Comparison of ENCODE assay signal across 14 cellular contexts in the genomic region with DNA sequence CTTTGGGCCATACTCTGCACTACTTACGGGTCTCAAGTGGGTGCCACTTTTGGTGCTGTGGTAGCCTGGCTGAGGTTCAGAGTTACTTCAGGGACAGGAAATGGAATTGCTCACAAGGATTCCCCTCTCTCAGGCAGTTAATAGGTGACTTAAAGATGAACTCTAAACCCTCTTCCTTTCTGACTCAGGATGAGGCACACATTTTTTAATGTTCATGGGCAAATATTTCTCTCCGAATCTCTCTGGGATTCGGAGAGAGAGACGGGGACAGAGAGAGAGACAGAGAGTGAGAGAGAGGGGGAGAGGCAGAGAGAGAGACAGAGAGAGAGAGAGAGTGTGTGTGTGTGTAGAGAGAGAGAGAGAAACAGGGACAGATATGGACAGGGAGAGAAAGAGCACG.
A peak's percentile ranks its signal among the peaks of the same experiment; 100 is the strongest.
DNase-seq lines count a peak whose midpoint lies in the region; ATAC-seq, FAIRE-seq and TF ChIP-seq lines count a peak whose summit lies in the region.
"Had no signal": no experiment of that assay in that cellular context is flagged by ENCODE, and none has a peak within 500 bp of the region (broad histone marks: within the 10 kb centered on the region; RNA-seq: fewer than 3 reads in every experiment).

No MANE protein-coding gene starts in this region.

- H4K20me1 ChIP-seq in MM.1S (ENCODE audit: insufficient read depth, low read length), result no peaks in the 10 kb centered on the region

- H3K36me3 Mint-ChIP-seq in effector memory CD8-positive, alpha-beta T cell (ENCODE audit: insufficient read depth), result peaks cover 30% of the 10 kb centered on the region

- H3K27me3 ChIP-seq in ACC112 (ENCODE audit: insufficient read depth, low read length) (no peaks in the 10 kb centered on the region), MM.1S (replicated peaks; ENCODE audit: insufficient read depth, low read length) (no peaks in the 10 kb centered on the region)

- H3K9ac ChIP-seq in MM.1S (ENCODE audit: low read length), result no peak overlapping the region

- H3K27ac ChIP-seq in ACC112 (ENCODE audit: low read depth, low read length) (peak overlapping the region; percentile 80), MM.1S (ENCODE audit: low read length) (no peak overlapping the region)

- peak; percentile 90 for DNase-seq in RCC 7860 (ENCODE audit: low spot score)
- no peak for DNase-seq in effector memory CD8-positive, alpha-beta T cell
- no peak for DNase-seq in effector CD8-positive, alpha-beta T cell (lab: John Stamatoyannopoulos, UW)
- no peak for DNase-seq in NCI-H2029 treated with DMSO at 0.1 percent for 48 hours (lab: John Stamatoyannopoulos, UW)
- no peak for DNase-seq in NCI-H1417 (lab: John Stamatoyannopoulos, UW)
- no peak for DNase-seq in MM.1S
- DNase-seq: activated CD4-positive, alpha-beta T cell treated with anti-CD3 and anti-CD28 coated beads for 48 hours; aorta; NCI-H2107; stimulated activated naive B cell treated with anti-CD40 and anti-IgM and Interleukin-4, amounts not matched to agents 10 μg/mL and 1 μg/mL and 100 μg/mL, for 72 hours had no signal

- H3K4me3 Mint-ChIP-seq in effector memory CD8-positive, alpha-beta T cell, result peak overlapping the region in 1 of 2 donors; percentile 23
- H3K4me3 Mint-ChIP-seq: CD14-positive monocyte; stimulated activated naive B cell treated with anti-CD40 and anti-IgM and Interleukin-4, amounts not matched to agents 10 μg/mL and 1 μg/mL and 100 μg/mL, for 72 hours had no signal

- no peak overlapping the region for H3K4me3 ChIP-seq in ACC112 (ENCODE audit: low read depth, low read length)
- H3K4me3 ChIP-seq in MM.1S (ENCODE audit: low read length), result no peak overlapping the region

- H3K4me2 ChIP-seq in MM.1S (ENCODE audit: low read depth, low read length), result no peak overlapping the region

- no peaks in the 10 kb centered on the region for H3K9me3 ChIP-seq in MM.1S (replicated peaks; ENCODE audit: insufficient read depth, low read length)

- H3F3A ChIP-seq in MM.1S (ENCODE audit: insufficient read depth, low read length), result no peaks in the 10 kb centered on the region

- FAIRE-seq in RCC 7860 (lab: Jason Lieb, UNC), result peak; percentile 98
- FAIRE-seq: islet of Langerhans had no signal

- no peak overlapping the region for H2AFZ ChIP-seq in ACC112 (ENCODE audit: low read length, unreplicated experiment)
- no peak overlapping the region for H2AFZ ChIP-seq in MM.1S (ENCODE audit: low read length)

- peak; percentile 72 for ATAC-seq in GM18511 (IDR thresholded peaks at IDR 0.05; ENCODE audit: unreplicated experiment)
- peak; percentile 51 for ATAC-seq in effector memory CD8-positive, alpha-beta T cell (replicated peaks)
- ATAC-seq: stimulated activated naive B cell treated with anti-CD40 and anti-IgM and Interleukin-4, amounts not matched to agents 10 μg/mL and 1 μg/mL and 100 μg/mL, for 72 hours had no signal

- H3K27me3 Mint-ChIP-seq in effector memory CD8-positive, alpha-beta T cell, result no peaks in the 10 kb centered on the region

- TF ChIP-seq CTCF in MM.1S (IDR thresholded peaks at IDR 0.05; ENCODE audit: low read length), result no peak

- H3K4me1 Mint-ChIP-seq in effector memory CD8-positive, alpha-beta T cell (ENCODE audit: low read depth in 2 of 2), result peaks cover 7 to 11% of the 10 kb centered on the region in 2 donors
- H3K4me1 Mint-ChIP-seq: CD14-positive monocyte; stimulated activated naive B cell treated with anti-CD40 and anti-IgM and Interleukin-4, amounts not matched to agents 10 μg/mL and 1 μg/mL and 100 μg/mL, for 72 hours had no signal

- H3K9me2 ChIP-seq in MM.1S (replicated peaks; ENCODE audit: insufficient read depth, low read length), result no peaks in the 10 kb centered on the region

- no peaks in the 10 kb centered on the region for H3K79me2 ChIP-seq in ACC112 (ENCODE audit: control insufficient read depth, insufficient read depth, low read length, unreplicated experiment)
- H3K79me2 ChIP-seq in MM.1S (ENCODE audit: low read length), result no peaks in the 10 kb centered on the region

- no peaks in the 10 kb centered on the region for H3K9me3 Mint-ChIP-seq in effector memory CD8-positive, alpha-beta T cell
- H3K9me3 Mint-ChIP-seq: CD14-positive monocyte; stimulated activated naive B cell treated with anti-CD40 and anti-IgM and Interleukin-4, amounts not matched to agents 10 μg/mL and 1 μg/mL and 100 μg/mL, for 72 hours had no signal

- peaks cover 34% of the 10 kb centered on the region for H3K4me1 ChIP-seq in ACC112 (ENCODE audit: control insufficient read depth, insufficient read depth, low read length, unreplicated experiment)
- no peaks in the 10 kb centered on the region for H3K4me1 ChIP-seq in MM.1S (ENCODE audit: low read length)

- H3K36me3 ChIP-seq in ACC112 (ENCODE audit: insufficient read depth, low read length), result no peaks in the 10 kb centered on the region
- H3K36me3 ChIP-seq in MM.1S (replicated peaks; ENCODE audit: insufficient read depth, low read length), result no peaks in the 10 kb centered on the region

- H3K27ac Mint-ChIP-seq in effector memory CD8-positive, alpha-beta T cell, result peak overlapping the region; percentile 44 to 68
- H3K27ac Mint-ChIP-seq: stimulated activated naive B cell treated with anti-CD40 and anti-IgM and Interleukin-4, amounts not matched to agents 10 μg/mL and 1 μg/mL and 100 μg/mL, for 72 hours had no signal
